23 cellular contexts compared by ENCODE assay signal in genomic region chr6:97630592-97630991, GRCh38.
DNase-seq lines count a peak whose midpoint lies in the region; TF ChIP-seq lines count a peak whose summit lies in the region.
"Had no signal": no experiment of that assay in that cellular context is flagged by ENCODE, and none has a peak within 500 bp of the region (broad histone marks: within the 10 kb centered on the region; RNA-seq: fewer than 3 reads in every experiment).

No MANE protein-coding gene starts in this region.

- dilution Hi-C loops in mammary epithelial cell (cut with HindIII; ENCODE audit: low sequenced_read_pairs) = no loop called here

- intact Hi-C loops in mammary epithelial cell (cut with micrococcal nuclease) = no loop called here
- intact Hi-C loops in breast epithelium (cut with DNase I; ENCODE audit: low total_unique reads) = no loop called here

- H3K4me1 ChIP-seq in mammary epithelial cell (ENCODE audit: insufficient read depth, low read length) = no peaks in the 10 kb centered on the region
- H3K4me1 ChIP-seq in breast epithelium = no peaks in the 10 kb centered on the region
- H3K4me1 ChIP-seq: ascending aorta had no signal

- H3K4me3 ChIP-seq in mammary epithelial cell (replicated peaks in 1 of 3; ENCODE audit: insufficient read depth in 1 of 3, low read depth in 2 of 3, low read length in 3 of 3) (no peak overlapping the region), breast epithelium (no peak overlapping the region)
- H3K4me3 ChIP-seq: ascending aorta, esophagus muscularis mucosa, GM23338, testis had no signal

- WGBS in mammary epithelial cell (ENCODE audit: low coverage, missing lambda C conversion rate) = 31% methylated on average over 1 of the region's 1 CpG

- H3K27ac ChIP-seq in mammary epithelial cell (ENCODE audit: insufficient read depth, low read depth, low read length) (no peak overlapping the region), breast epithelium (no peak overlapping the region)
- H3K27ac ChIP-seq: 22Rv1, ascending aorta, esophagus muscularis mucosa, testis had no signal

- no peak overlapping the region for H2AFZ ChIP-seq in mammary epithelial cell (ENCODE audit: low read depth, low read length)
- H2AFZ ChIP-seq: GM23338 had no signal

- no peak overlapping the region for H3K9ac ChIP-seq in mammary epithelial cell (ENCODE audit: insufficient read depth, low read length)

- no peak for TF ChIP-seq CTCF in mammary epithelial cell (conservative IDR thresholded peaks at IDR 0.05 in 1 of 2, IDR thresholded peaks at IDR 0.05 in 1 of 2; ENCODE audit: extremely low read depth in 1 of 2, insufficient read depth in 1 of 2, low read depth in 1 of 2, low read length in 2 of 2)
- TF ChIP-seq CTCF in breast epithelium (IDR thresholded peaks at IDR 0.05) = no peak

- no TSS peak for BruUV-seq in mammary epithelial cell (replicated peaks; lab: Mats Ljungman, UMichigan)

- no peak for TF ChIP-seq POLR2A in breast epithelium (IDR thresholded peaks at IDR 0.05)

- CTCF ChIA-PET in mammary epithelial cell (lab: Charles Lee; ENCODE audit: low non-redundant PET) = no interaction called here

- DNase-seq in mammary epithelial cell (peak; percentile 8), breast epithelium (ENCODE audit: low spot score in 2 of 2) (no peak), amniotic epithelial cell (ENCODE audit: low read depth) (peak; percentile 10), glomerular visceral epithelial cell (ENCODE audit: extremely low spot score) (peak; percentile 16), COLO668 (lab: John Stamatoyannopoulos, UW; ENCODE audit: unreplicated experiment) (no peak), occipital lobe (lab: John Stamatoyannopoulos, UW) (no peak)
- no peak for DNase-seq in stimulated activated CD4-positive, alpha-beta T cell treated with anti-CD3 and anti-CD28 coated beads, Interleukin-15, amount 100 ng/mL, for 24 hours
- DNase-seq in activated CD4-positive, alpha-beta T cell treated with anti-CD3 and anti-CD28 coated beads, Interleukin-2, amount 50 U/mL, for 48 hours = no peak
- DNase-seq: activated naive CD4-positive, alpha-beta T cell treated with anti-CD3 and anti-CD28 coated beads, Interleukin-2, amount 10 ng/mL, durations not matched to agents 7 days and 5 days; activated T-cell treated with anti-CD3 and anti-CD28 coated beads, Interleukin-2, amount 50 U/mL, for 72 hours; COR-L47; DND-41; effector CD8-positive, alpha-beta T cell; left colon; NCI-H187 treated with DMSO at 0.1 percent for 48 hours; NCI-H774; SHP77 treated with DMSO at 0.1 percent for 48 hours; stimulated activated CD4-positive, alpha-beta T cell treated with anti-CD3 and anti-CD28 coated beads, Interleukin-1b, Interleukin-23, amount 100 ng/mL, for 48 hours; testis had no signal

- no peaks in the 10 kb centered on the region for H3K9me3 ChIP-seq in mammary epithelial cell (replicated peaks; ENCODE audit: insufficient read depth, low read length)
- H3K9me3 ChIP-seq in breast epithelium = no peaks in the 10 kb centered on the region
- H3K9me3 ChIP-seq: ascending aorta, esophagus muscularis mucosa, testis had no signal

- no peaks in the 10 kb centered on the region for H3K79me2 ChIP-seq in mammary epithelial cell (ENCODE audit: insufficient read depth, low read length)

- H3K27me3 ChIP-seq in mammary epithelial cell (ENCODE audit: insufficient read depth, low read length) = no peaks in the 10 kb centered on the region
- H3K27me3 ChIP-seq in breast epithelium = no peaks in the 10 kb centered on the region
- H3K27me3 ChIP-seq: ascending aorta, esophagus muscularis mucosa, testis had no signal

- in situ Hi-C loops in mammary epithelial cell (cut with MboI; ENCODE audit: low sequenced_read_pairs in 2 of 2) = no loop called here

- H3K4me2 ChIP-seq in mammary epithelial cell (ENCODE audit: insufficient read depth, low read depth, low read length) = no peak overlapping the region
- H3K4me2 ChIP-seq: GM23338 had no signal

- H3K36me3 ChIP-seq in mammary epithelial cell (ENCODE audit: insufficient read depth, low read length) = no peaks in the 10 kb centered on the region
- H3K36me3 ChIP-seq in breast epithelium = no peaks in the 10 kb centered on the region
- H3K36me3 ChIP-seq: ascending aorta, esophagus muscularis mucosa had no signal

- no peaks in the 10 kb centered on the region for H4K20me1 ChIP-seq in mammary epithelial cell (ENCODE audit: insufficient read depth, low read length)

Comparison
In these comparisons a context has a peak if more than half of its experiments do, and no peak if none do; other contexts are left out.
1. DNase-seq: peak in mammary epithelial cell (single experiment), amniotic epithelial cell (single experiment) and glomerular visceral epithelial cell (single experiment); none in breast epithelium (0 of 2), stimulated activated CD4-positive, alpha-beta T cell treated with anti-CD3 and anti-CD28 coated beads, Interleukin-15, amount 100 ng/mL, for 24 hours (single experiment), COLO668 (single experiment), activated CD4-positive, alpha-beta T cell treated with anti-CD3 and anti-CD28 coated beads, Interleukin-2, amount 50 U/mL, for 48 hours (0 of 2) and occipital lobe (single experiment).